Comparison of ENCODE assay signal across 16 cellular contexts in genomic region chr1:230694464-230694863, GRCh38. TPM values are rescaled to one million over a fixed set of nuclear protein-coding genes. Genes with fewer than 3 reads are reported as not detected.
DNase-seq lines count a peak whose midpoint lies in the region; ATAC-seq and TF ChIP-seq lines count a peak whose summit lies in the region.
"Had no signal": no experiment of that assay in that cellular context is flagged by ENCODE, and none has a peak within 500 bp of the region (broad histone marks: within the 10 kb centered on the region; RNA-seq: fewer than 3 reads in every experiment).

No MANE protein-coding gene starts in this region.

- H4K91ac ChIP-seq in neuronal stem cell (ENCODE audit: low read depth, low read length, poor library complexity): no peak overlapping the region

- no peaks in the 10 kb centered on the region for H3K79me1 ChIP-seq in neuronal stem cell (ENCODE audit: low read depth, low read length)

- H3K14ac ChIP-seq in neuronal stem cell (ENCODE audit: low read length): no peak overlapping the region

- H2AFZ ChIP-seq in neuronal stem cell (ENCODE audit: low read length): no peak overlapping the region

- H2BK120ac ChIP-seq in neuronal stem cell (ENCODE audit: low read depth, low read length): no peak overlapping the region

- WGBS in neuronal stem cell (ENCODE audit: extremely low coverage in 2 of 2, insufficient read length in 2 of 2, insufficient replicate concordance in 1 of 2), 2 donors: no CpG with 5 or more reads among the region's 4 CpGs

- H3K4me1 ChIP-seq in neuronal stem cell (ENCODE audit: control insufficient read depth in 2 of 2, insufficient read depth in 1 of 2, low read depth in 1 of 2, low read length in 2 of 2): peaks cover 0 to 6% of the 10 kb centered on the region in 2 donors
- H3K4me1 ChIP-seq in colonic mucosa: no peaks in the 10 kb centered on the region

- no peak overlapping the region for H3K18ac ChIP-seq in neuronal stem cell (ENCODE audit: low read length)

- H3K4me2 ChIP-seq in neuronal stem cell (ENCODE audit: insufficient read depth, low read length, poor library complexity, severe bottlenecking): no peak overlapping the region

- peaks cover 43 to 51% of the 10 kb centered on the region in 2 donors for H3K36me3 Mint-ChIP-seq in CD14-positive monocyte
- H3K36me3 Mint-ChIP-seq in WTC11: peaks cover 34% of the 10 kb centered on the region

- H3K36me3 ChIP-seq in neuronal stem cell (replicated peaks in 1 of 2; ENCODE audit: control insufficient read depth in 2 of 2, insufficient read depth in 2 of 2, low read length in 2 of 2) (peaks cover 16 to 54% of the 10 kb centered on the region in 2 donors), colonic mucosa (peaks cover 17% of the 10 kb centered on the region)

- H3K4ac ChIP-seq in neuronal stem cell (ENCODE audit: low read length): no peak overlapping the region

- H2BK12ac ChIP-seq in neuronal stem cell (ENCODE audit: low read length): no peak overlapping the region

- H3K4me1 Mint-ChIP-seq in CD14-positive monocyte (no peaks in the 10 kb centered on the region), WTC11 (peaks cover 13% of the 10 kb centered on the region)

- H2BK15ac ChIP-seq in neuronal stem cell (ENCODE audit: low read length): no peak overlapping the region

- H3K9me3 ChIP-seq in neuronal stem cell (replicated peaks in 1 of 2; ENCODE audit: control insufficient read depth in 2 of 2, insufficient read depth in 1 of 2, low read depth in 1 of 2, low read length in 2 of 2): no peaks in the 10 kb centered on the region
- no peaks in the 10 kb centered on the region for H3K9me3 ChIP-seq in colonic mucosa

- no peak overlapping the region for H2BK5ac ChIP-seq in neuronal stem cell (ENCODE audit: low read length)

- POLR2A ChIA-PET in WTC11 (lab: Charles Lee): interaction anchor here (0.6 to 1.2 kb wide), 2 partner anchors 53 to 281 kb away, joined by 3 read pairs; no protein-coding TSS in a partner anchor

- no peaks in the 10 kb centered on the region for H3K27me3 Mint-ChIP-seq in CD14-positive monocyte (ENCODE audit: low read depth in 3 of 3)
- H3K27me3 Mint-ChIP-seq in WTC11 (ENCODE audit: low read depth): no peaks in the 10 kb centered on the region
- H3K27me3 Mint-ChIP-seq: CD4-positive, alpha-beta T cell had no signal

- intact Hi-C loops in CD14-positive monocyte (cut with micrococcal nuclease) (no loop called here), dorsolateral prefrontal cortex (cut with DNase I) (no loop called here), colonic mucosa (cut with DNase I) (no loop called here)

- H4K8ac ChIP-seq in neuronal stem cell (ENCODE audit: low read depth, low read length): no peak overlapping the region

- H3K23ac ChIP-seq in neuronal stem cell (ENCODE audit: low read depth, low read length, poor library complexity): peak overlapping the region; percentile 77

- peak overlapping the region in 49 of 59 donors; percentile 10 to 85 (median 71) for H3K27ac ChIP-seq in dorsolateral prefrontal cortex
- no peak overlapping the region for H3K27ac ChIP-seq in neuronal stem cell (replicated peaks; ENCODE audit: low read length)
- no peak overlapping the region for H3K27ac ChIP-seq in colonic mucosa

- no peak for ATAC-seq in WTC11

- H3K9ac ChIP-seq in neuronal stem cell (ENCODE audit: low read depth, low read length, poor library complexity) (no peak overlapping the region), colonic mucosa (ENCODE audit: low read depth in 2 of 2, low read length in 2 of 2) (no peak overlapping the region)

- no peaks in the 10 kb centered on the region for H3K9me3 Mint-ChIP-seq in CD14-positive monocyte
- H3K9me3 Mint-ChIP-seq in WTC11: no peaks in the 10 kb centered on the region
- H3K9me3 Mint-ChIP-seq: CD4-positive, alpha-beta T cell had no signal

- H3K27ac Mint-ChIP-seq in CD14-positive monocyte (peak overlapping the region in 4 of 7 donors; percentile 4 to 78 (median 53)), WTC11 (peak overlapping the region; percentile 59)
- H3K27ac Mint-ChIP-seq: CD4-positive, alpha-beta T cell had no signal

- CTCF ChIA-PET in WTC11 (lab: Charles Lee): interaction anchor here (1.0 to 1.6 kb wide), 3 partner anchors 53 to 78 kb away, joined by 4 to 6 read pairs (median 5); no protein-coding TSS in a partner anchor

- H3K4me3 ChIP-seq in dorsolateral prefrontal cortex (no peak overlapping the region), neuronal stem cell (ENCODE audit: low read length in 2 of 2) (no peak overlapping the region), colonic mucosa (no peak overlapping the region), foreskin fibroblast (ENCODE audit: low read depth in 1 of 2, low read length in 2 of 2) (no peak overlapping the region)

- DNase-seq in CD14-positive monocyte (ENCODE audit: low spot score) (no peak), WTC11 (ENCODE audit: low spot score) (no peak), dorsolateral prefrontal cortex (no peak), neuronal stem cell (ENCODE audit: low spot score) (no peak), C1 segment of cervical spinal cord (lab: John Stamatoyannopoulos, UW) (no peak), colonic mucosa (no peak), dermis blood vessel endothelial cell (no peak), foreskin fibroblast (no peak)
- DNase-seq: AML-193; CD4-positive, alpha-beta T cell; GF-D8; IMR-90; NCI-H1417; NCI-H2029; NCI-H524 had no signal

- H2AK5ac ChIP-seq in neuronal stem cell (ENCODE audit: low read depth, low read length): no peak overlapping the region

- H3K4me3 Mint-ChIP-seq in CD14-positive monocyte (no peak overlapping the region), WTC11 (no peak overlapping the region)
- H3K4me3 Mint-ChIP-seq: CD4-positive, alpha-beta T cell had no signal

- TF ChIP-seq CTCF in CD14-positive monocyte (IDR thresholded peaks at IDR 0.05): no peak
- TF ChIP-seq CTCF in WTC11 (IDR thresholded peaks at IDR 0.05): no peak
- no peak for TF ChIP-seq CTCF in dorsolateral prefrontal cortex (IDR thresholded peaks at IDR 0.05 in 54 of 56, conservative IDR thresholded peaks at IDR 0.05 in 2 of 56; ENCODE audit: low read depth in 1 of 56, partially characterized antibody in 56 of 56)
- TF ChIP-seq CTCF in colonic mucosa (IDR thresholded peaks at IDR 0.05): no peak
- TF ChIP-seq CTCF in foreskin fibroblast (IDR thresholded peaks at IDR 0.05; ENCODE audit: low read depth, low read length): no peak

- H3K27me3 ChIP-seq in dorsolateral prefrontal cortex (no peaks in the 10 kb centered on the region), neuronal stem cell (ENCODE audit: control insufficient read depth in 3 of 3, insufficient read depth in 3 of 3, low read depth in 1 of 3, low read length in 3 of 3) (no peaks in the 10 kb centered on the region), colonic mucosa (no peaks in the 10 kb centered on the region)

TF ChIP-seq in WTC11, 78 proteins besides CTCF, POLR2A, EP300 and RAD21 (continues in another document):
- TF ChIP-seq ZNF263 (CRISPR knock-in tag; IDR thresholded peaks at IDR 0.05; ENCODE audit: low read depth) (no peak), ESRRA (CRISPR knock-in tag; IDR thresholded peaks at IDR 0.05; ENCODE audit: borderline replicate concordance) (no peak), MLX (CRISPR knock-in tag; IDR thresholded peaks at IDR 0.05) (no peak), RELA (CRISPR knock-in tag; IDR thresholded peaks at IDR 0.05; ENCODE audit: borderline replicate concordance) (no peak)
- TF ChIP-seq, protein P1, sequence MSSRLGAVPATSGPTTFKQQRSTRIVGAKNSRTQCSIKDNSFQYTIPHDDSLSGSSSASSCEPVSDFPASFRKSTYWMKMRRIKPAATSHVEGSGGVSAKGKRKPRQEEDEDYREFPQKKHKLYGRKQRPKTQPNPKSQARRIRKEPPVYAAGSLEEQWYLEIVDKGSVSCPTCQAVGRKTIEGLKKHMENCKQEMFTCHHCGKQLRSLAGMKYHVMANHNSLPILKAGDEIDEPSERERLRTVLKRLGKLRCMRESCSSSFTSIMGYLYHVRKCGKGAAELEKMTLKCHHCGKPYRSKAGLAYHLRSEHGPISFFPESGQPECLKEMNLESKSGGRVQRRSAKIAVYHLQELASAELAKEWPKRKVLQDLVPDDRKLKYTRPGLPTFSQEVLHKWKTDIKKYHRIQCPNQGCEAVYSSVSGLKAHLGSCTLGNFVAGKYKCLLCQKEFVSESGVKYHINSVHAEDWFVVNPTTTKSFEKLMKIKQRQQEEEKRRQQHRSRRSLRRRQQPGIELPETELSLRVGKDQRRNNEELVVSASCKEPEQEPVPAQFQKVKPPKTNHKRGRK (CRISPR knock-in tag; IDR thresholded peaks at IDR 0.05; ENCODE audit: borderline replicate concordance): no peak

RNA-seq across cellular contexts. Expression of gene AGT, which starts 19.5 kb away (rescaled TPM):
- polyA plus RNA-seq in CD14-positive monocyte: not detected
- total RNA-seq in WTC11 (2021) (0.64 to 1.0 TPM (median 1.0 TPM) in 3 replicates), dorsolateral prefrontal cortex (100 to 1,000 TPM in 114 of 120 experiments, 10 to 100 TPM in 6; 75.7 to 327 (median 176) TPM), colonic mucosa (1 to 10 TPM; 4.1 to 5.3 TPM), dermis blood vessel endothelial cell (under 0.01 TPM in 1 of 2 replicates, not detected in the other)
- 0.20 TPM for polyA plus RNA-seq in neuronal stem cell (2013, experiment 1 of 2)
- polyA plus RNA-seq in neuronal stem cell (2013, experiment 2 of 2): 0.22 TPM
- total RNA-seq: CD4-positive, alpha-beta T cell had no signal

RNA-seq across cellular contexts. Expression of gene COG2, which starts 52.2 kb away (rescaled TPM):
- 10 to 100 TPM; 24.7 to 30.4 TPM for polyA plus RNA-seq in CD14-positive monocyte
- total RNA-seq in WTC11 (2021): 30.9 to 32.0 TPM (median 31.1 TPM) in 3 replicates
- total RNA-seq in dorsolateral prefrontal cortex: 10 to 100 TPM; 23.2 to 41.1 (median 30.6) TPM
- polyA plus RNA-seq in neuronal stem cell (2013, experiment 1 of 2): 18.8 TPM
- 18.5 TPM for polyA plus RNA-seq in neuronal stem cell (2013, experiment 2 of 2)
- total RNA-seq in colonic mucosa: 10 to 100 TPM; 42.0 to 53.8 TPM
- 19.7 and 20.1 TPM in 2 replicates for total RNA-seq in dermis blood vessel endothelial cell

RNA-seq across cellular contexts. Expression of gene CAPN9, which starts 52.7 kb away (rescaled TPM):
- polyA plus RNA-seq in CD14-positive monocyte: not detected
- 0.16 TPM in 1 of 3 replicates, not detected in the others for total RNA-seq in WTC11 (2021)
- 1 to 10 TPM in 71 of 120 experiments, under 1 TPM in 43, not detected in 6; 0.22 to 5.4 (median 1.3) TPM for total RNA-seq in dorsolateral prefrontal cortex
- polyA plus RNA-seq in neuronal stem cell (2013, experiment 1 of 2): 0.15 TPM
- polyA plus RNA-seq in neuronal stem cell (2013, experiment 2 of 2): 0.26 TPM
- total RNA-seq in colonic mucosa: 10 to 100 TPM; 14.3 to 36.3 TPM
- not detected in 2 replicates for total RNA-seq in dermis blood vessel endothelial cell
- total RNA-seq: CD4-positive, alpha-beta T cell; IMR-90; LHCN-M2 had no signal
- polyA plus RNA-seq: IMR-90 had no signal

Comparison
In these comparisons a context has a peak if more than half of its experiments do, and no peak if none do; other contexts are left out.
1. H3K27ac ChIP-seq: peak in dorsolateral prefrontal cortex (49 of 59); none in neuronal stem cell (single experiment) and colonic mucosa (single experiment).
2. RNA of gene AGT, which starts 19.5 kb away (total RNA-seq): 75.7 to 327 TPM in dorsolateral prefrontal cortex; 4.1 to 5.3 TPM in colonic mucosa, 0.64 to 1.0 TPM in WTC11 and under 0.01 TPM in dermis blood vessel endothelial cell; every median in the first group is over 10 times any median in the second.